Comparison of ENCODE assay signal across 1 cellular context in the genomic region with DNA sequence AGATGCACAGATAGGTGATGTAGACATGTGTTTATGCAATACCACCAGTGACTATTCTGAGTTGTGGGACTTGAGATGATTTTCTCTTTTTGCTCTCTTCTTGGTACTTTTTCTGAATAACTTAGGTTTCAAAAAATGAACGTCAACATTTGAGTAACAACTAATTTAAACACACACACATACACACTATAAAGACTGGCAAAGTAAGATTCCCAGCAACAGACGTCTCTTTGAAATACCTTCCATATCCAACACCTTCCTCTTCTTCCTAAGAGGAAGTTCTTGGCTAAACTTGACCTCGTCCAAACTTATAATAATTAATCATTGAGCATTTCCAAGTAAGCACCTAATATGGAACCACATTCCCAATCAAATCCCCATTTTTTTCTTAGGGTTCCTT.
TF ChIP-seq lines count a peak whose summit lies in the region.

No MANE protein-coding gene starts in this region.

TF ChIP-seq in K562, 482 proteins besides CTCF, POLR2A, EP300 and RAD21 (continued from another document):
- TF ChIP-seq MLLT1 (IDR thresholded peaks at IDR 0.05): peak; percentile 65 to 71; a peak in 1 of 4 replicates
- no peak for TF ChIP-seq MAZ (CRISPR knock-in tag; conservative IDR thresholded peaks at IDR 0.05 in 1 of 2, IDR thresholded peaks at IDR 0.05 in 1 of 2)
- no peak for TF ChIP-seq CTBP1 (IDR thresholded peaks at IDR 0.05; ENCODE audit: borderline replicate concordance)
TF ChIP-seq in K562: peak in this region for 4.
